Comparison of ENCODE assay signal across 30 cellular contexts in genomic region chr1:18667333-18667732, GRCh38. TPM values are rescaled to one million over a fixed set of nuclear protein-coding genes. Genes with fewer than 3 reads are reported as not detected.
"Had no signal": no experiment of that assay in that cellular context is flagged by ENCODE, and none has a peak within 500 bp of the region (broad histone marks: within the 10 kb centered on the region; RNA-seq: fewer than 3 reads in every experiment).

No MANE protein-coding gene starts in this region.

- H3K9me3 ChIP-seq: esophagus muscularis mucosa, left lung, lower lobe of right lung, right lobe of liver, testis, transverse colon had no signal

- DNase-seq: activated CD4-positive, alpha-beta memory T cell treated with anti-CD3 and anti-CD28 coated beads for 36 hours; activated CD4-positive, alpha-beta T cell treated with anti-CD3 and anti-CD28 coated beads, Interleukin-2, amount 10 ng/mL, durations not matched to agents 24 days and 14 days; activated CD4-positive, CD25-positive, alpha-beta regulatory T cell treated with anti-CD3 and anti-CD28 coated beads, Interleukin-2, amount 50 U/mL, for 72 hours; activated CD8-positive, alpha-beta memory T cell treated with anti-CD3 and anti-CD28 coated beads, Interleukin-2, amount 50 U/mL, for 4 hours; activated effector memory CD4-positive, alpha-beta T cell treated with anti-CD3 and anti-CD28 coated beads, Interleukin-2, amount 50 U/mL, for 16 hours; activated naive CD4-positive, alpha-beta T cell treated with anti-CD3 and anti-CD28 coated beads, Interleukin-2, amount 50 U/mL, for 16 hours; activated T-cell treated with anti-CD3 and anti-CD28 coated beads, Interleukin-2, amount 50 U/mL, for 1 hour; endodermal cell; foreskin melanocyte; lower lobe of right lung; mesenchymal stem cell; posterior cingulate gyrus; right lobe of liver; stimulated activated CD4-positive, alpha-beta T cell treated with anti-CD3 and anti-CD28 coated beads, Interleukin-2, amount 100 ng/mL, for 48 hours; stimulated activated naive CD8-positive, alpha-beta T cell treated with anti-CD3 and anti-CD28 coated beads, Interleukin-15, Interleukin-2, amounts not matched to agents 100 U/mL and 50 U/mL, for 24 hours; T-helper 17 cell; T1000; testis had no signal

- ATAC-seq: right lobe of liver; stimulated activated naive CD8-positive, alpha-beta T cell treated with anti-CD3 and anti-CD28 coated beads, Interleukin-15, Interleukin-2, amounts not matched to agents 100 U/mL and 50 U/mL, for 24 hours; T-helper 17 cell had no signal

- H3K27ac ChIP-seq: esophagus muscularis mucosa, left lung, lower lobe of right lung, right lobe of liver, testis had no signal

- H3K27me3 ChIP-seq: right lobe of liver, testis had no signal

- H3K36me3 Mint-ChIP-seq: activated CD4-positive, alpha-beta memory T cell treated with anti-CD3 and anti-CD28 coated beads for 36 hours had no signal

- H3K4me1 ChIP-seq: esophagus muscularis mucosa, left lung, lower lobe of right lung, right lobe of liver, testis had no signal

- H3K36me3 ChIP-seq: esophagus muscularis mucosa, left lung, lower lobe of right lung, right lobe of liver, transverse colon had no signal

- H3K9me3 Mint-ChIP-seq: activated CD4-positive, alpha-beta memory T cell treated with anti-CD3 and anti-CD28 coated beads for 36 hours; activated CD4-positive, alpha-beta T cell treated with anti-CD3 and anti-CD28 coated beads, Interleukin-2, amount 10 ng/mL, durations not matched to agents 24 days and 14 days; activated T-helper 1 cell treated with anti-CD3 and anti-CD28 coated beads, Interleukin-12 subunit alpha, Interleukin-12 subunit beta, Interleukin-2, Interleukin-4 antibody, amounts not matched to agents 30 ng/mL and 10 ng/mL and 1 ng/mL, durations not matched to agents 14 hours and 24 hours and 36 hours; central memory CD8-positive, alpha-beta T cell; dendritic cell treated with granulocyte-macrophage colony-stimulating factor and Interleukin-4, amounts not matched to agents 40 ng/mL and 50 ng/mL, for 4 days; endodermal cell; nephron had no signal

- H3K4me3 ChIP-seq: esophagus muscularis mucosa, left lung, lower lobe of right lung, right lobe of liver, testis, transverse colon had no signal

- H3K27ac Mint-ChIP-seq: activated CD4-positive, alpha-beta memory T cell treated with anti-CD3 and anti-CD28 coated beads for 36 hours; activated CD4-positive, alpha-beta T cell treated with anti-CD3 and anti-CD28 coated beads, Interleukin-2, amount 10 ng/mL, durations not matched to agents 24 days and 14 days; activated T-helper 1 cell treated with anti-CD3 and anti-CD28 coated beads, Interleukin-12 subunit alpha, Interleukin-12 subunit beta, Interleukin-2, Interleukin-4 antibody, amounts not matched to agents 30 ng/mL and 10 ng/mL and 1 ng/mL, durations not matched to agents 14 hours and 24 hours and 36 hours; dendritic cell treated with granulocyte-macrophage colony-stimulating factor and Interleukin-4, amounts not matched to agents 40 ng/mL and 50 ng/mL, for 4 days; endodermal cell; nephron; T-helper 17 cell had no signal

- H3K4me1 Mint-ChIP-seq: central memory CD8-positive, alpha-beta T cell; T-helper 17 cell had no signal

- H3K4me3 Mint-ChIP-seq: activated CD4-positive, alpha-beta memory T cell treated with anti-CD3 and anti-CD28 coated beads for 36 hours; activated CD4-positive, alpha-beta T cell treated with anti-CD3 and anti-CD28 coated beads, Interleukin-2, amount 10 ng/mL, durations not matched to agents 24 days and 14 days; activated T-helper 1 cell treated with anti-CD3 and anti-CD28 coated beads, Interleukin-12 subunit alpha, Interleukin-12 subunit beta, Interleukin-2, Interleukin-4 antibody, amounts not matched to agents 30 ng/mL and 10 ng/mL and 1 ng/mL, durations not matched to agents 14 hours and 24 hours and 36 hours; central memory CD8-positive, alpha-beta T cell; dendritic cell treated with granulocyte-macrophage colony-stimulating factor and Interleukin-4, amounts not matched to agents 40 ng/mL and 50 ng/mL, for 4 days; endodermal cell; nephron; T-helper 17 cell had no signal

RNA-seq across cellular contexts. Expression of gene PAX7, which starts 36.7 kb away (rescaled TPM):
- total RNA-seq: activated CD4-positive, alpha-beta memory T cell treated with anti-CD3 and anti-CD28 coated beads for 36 hours; activated CD4-positive, alpha-beta T cell treated with anti-CD3 and anti-CD28 coated beads, Interleukin-2, amount 10 ng/mL, durations not matched to agents 24 days and 14 days; activated CD8-positive, alpha-beta memory T cell treated with anti-CD3 and anti-CD28 coated beads for 36 hours; activated T-helper 1 cell treated with anti-CD3 and anti-CD28 coated beads, Interleukin-12 subunit alpha, Interleukin-12 subunit beta, Interleukin-2, Interleukin-4 antibody, amounts not matched to agents 30 ng/mL and 10 ng/mL and 1 ng/mL, durations not matched to agents 14 hours and 24 hours and 36 hours; bronchial epithelial cell; esophagus muscularis mucosa; glomerular endothelial cell; left lung; lower lobe of right lung; mononuclear cell; osteoblast; right lobe of liver; T-helper 17 cell; transverse colon had no signal
